ENCODE assay signal across 1 cellular context in the genomic region with DNA sequence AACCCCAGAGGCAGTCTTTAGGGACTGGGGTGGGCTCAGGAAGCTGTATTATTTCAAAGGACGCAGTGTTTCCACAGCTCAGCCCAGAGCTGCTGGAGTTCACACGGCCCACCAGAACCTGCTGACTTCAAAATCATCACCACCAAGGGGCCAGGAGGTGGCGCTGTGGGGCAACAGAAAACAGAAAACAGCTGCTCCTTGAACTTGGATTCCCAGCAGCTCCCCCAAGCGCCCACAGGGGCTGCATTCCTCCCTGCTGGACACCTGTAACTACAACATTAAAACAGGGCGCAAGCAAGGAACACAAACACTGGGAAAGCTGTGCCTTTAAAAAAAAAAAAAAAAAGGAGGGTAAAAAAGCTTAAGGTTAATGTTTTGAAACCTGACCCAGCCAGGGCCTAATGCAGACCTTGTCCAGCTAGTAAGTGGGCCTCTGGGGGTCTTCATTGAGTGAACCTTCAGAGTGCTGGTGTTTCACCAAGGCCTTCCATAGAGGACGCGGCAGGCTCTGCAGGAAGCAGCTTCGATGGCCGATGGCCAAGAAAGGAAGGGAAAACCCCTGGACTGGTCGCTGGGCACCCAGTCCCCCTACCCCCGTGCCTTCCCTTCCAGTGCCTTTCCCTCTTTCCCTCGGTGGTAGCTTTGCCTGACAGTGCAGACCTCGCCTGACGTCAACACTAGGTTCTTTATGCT.
TF ChIP-seq lines count a peak whose summit lies in the region.

No MANE protein-coding gene starts in this region.

TF ChIP-seq in HepG2, 621 proteins besides CTCF, POLR2A, EP300 and RAD21 (continued from another document):
- TF ChIP-seq ZNF543 (CRISPR knock-in tag; IDR thresholded peaks at IDR 0.05) (0 out of 2 replicates have a peak, but pooled peaks have one; percentile 48), ZNF740 (CRISPR knock-in tag; IDR thresholded peaks at IDR 0.05) (0 out of 2 replicates have a peak, but pooled peaks have one; percentile 49), PPARG (CRISPR knock-in tag; conservative IDR thresholded peaks at IDR 0.05) (peak; percentile 44; the same call in 1 of the 2 replicates), XRCC5 (optimal IDR thresholded peaks at IDR 0.05; ENCODE audit: low read length) (peak; percentile 95), MAFF (IDR thresholded peaks at IDR 0.05; ENCODE audit: low read depth, low read length) (0 out of 2 replicates have a peak, but pooled peaks have one; percentile 13), ZNF225 (CRISPR knock-in tag; IDR thresholded peaks at IDR 0.05) (no peak), SP5 (CRISPR knock-in tag; IDR thresholded peaks at IDR 0.05; ENCODE audit: borderline replicate concordance, low read depth) (0 out of 2 replicates have a peak, but pooled peaks have one; percentile 17), ZNF318 (CRISPR knock-in tag; IDR thresholded peaks at IDR 0.05) (no peak), KLF13 (CRISPR knock-in tag; IDR thresholded peaks at IDR 0.05) (no peak), ZNF670 (CRISPR knock-in tag; IDR thresholded peaks at IDR 0.05; ENCODE audit: borderline replicate concordance) (0 out of 2 replicates have a peak, but pooled peaks have one; percentile 56), BCL6 (CRISPR knock-in tag; IDR thresholded peaks at IDR 0.05) (peak; percentile 53), ZNF891 (CRISPR knock-in tag; IDR thresholded peaks at IDR 0.05) (peak; percentile 44; the same call in 1 of the 2 replicates), ZNF614 (CRISPR knock-in tag; IDR thresholded peaks at IDR 0.05; ENCODE audit: borderline replicate concordance) (peak; percentile 70; the same call in 1 of the 2 replicates), GATAD2A (CRISPR knock-in tag; IDR thresholded peaks at IDR 0.05) (peak; percentile 61), ZBTB3 (CRISPR knock-in tag; IDR thresholded peaks at IDR 0.05; ENCODE audit: borderline replicate concordance, low read depth) (peak; percentile 18; the same call in 1 of the 2 replicates), MED1 (CRISPR knock-in tag; IDR thresholded peaks at IDR 0.05) (peak; percentile 71), TGIF2 (CRISPR knock-in tag; IDR thresholded peaks at IDR 0.05) (0 out of 2 replicates have a peak, but pooled peaks have one; percentile 26), FUBP1 (CRISPR knock-in tag; IDR thresholded peaks at IDR 0.05; ENCODE audit: borderline replicate concordance) (no peak), ZMYM4 (CRISPR knock-in tag; IDR thresholded peaks at IDR 0.05) (peak; percentile 34; the same call in 1 of the 2 replicates)
- TF ChIP-seq, protein P1, sequence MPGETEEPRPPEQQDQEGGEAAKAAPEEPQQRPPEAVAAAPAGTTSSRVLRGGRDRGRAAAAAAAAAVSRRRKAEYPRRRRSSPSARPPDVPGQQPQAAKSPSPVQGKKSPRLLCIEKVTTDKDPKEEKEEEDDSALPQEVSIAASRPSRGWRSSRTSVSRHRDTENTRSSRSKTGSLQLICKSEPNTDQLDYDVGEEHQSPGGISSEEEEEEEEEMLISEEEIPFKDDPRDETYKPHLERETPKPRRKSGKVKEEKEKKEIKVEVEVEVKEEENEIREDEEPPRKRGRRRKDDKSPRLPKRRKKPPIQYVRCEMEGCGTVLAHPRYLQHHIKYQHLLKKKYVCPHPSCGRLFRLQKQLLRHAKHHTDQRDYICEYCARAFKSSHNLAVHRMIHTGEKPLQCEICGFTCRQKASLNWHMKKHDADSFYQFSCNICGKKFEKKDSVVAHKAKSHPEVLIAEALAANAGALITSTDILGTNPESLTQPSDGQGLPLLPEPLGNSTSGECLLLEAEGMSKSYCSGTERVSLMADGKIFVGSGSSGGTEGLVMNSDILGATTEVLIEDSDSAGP (CRISPR knock-in tag; IDR thresholded peaks at IDR 0.05; ENCODE audit: borderline replicate concordance), result 0 out of 2 replicates have a peak, but pooled peaks have one; percentile 28
- TF ChIP-seq, protein P2, sequence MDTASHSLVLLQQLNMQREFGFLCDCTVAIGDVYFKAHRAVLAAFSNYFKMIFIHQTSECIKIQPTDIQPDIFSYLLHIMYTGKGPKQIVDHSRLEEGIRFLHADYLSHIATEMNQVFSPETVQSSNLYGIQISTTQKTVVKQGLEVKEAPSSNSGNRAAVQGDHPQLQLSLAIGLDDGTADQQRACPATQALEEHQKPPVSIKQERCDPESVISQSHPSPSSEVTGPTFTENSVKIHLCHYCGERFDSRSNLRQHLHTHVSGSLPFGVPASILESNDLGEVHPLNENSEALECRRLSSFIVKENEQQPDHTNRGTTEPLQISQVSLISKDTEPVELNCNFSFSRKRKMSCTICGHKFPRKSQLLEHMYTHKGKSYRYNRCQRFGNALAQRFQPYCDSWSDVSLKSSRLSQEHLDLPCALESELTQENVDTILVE (CRISPR knock-in tag; IDR thresholded peaks at IDR 0.05), result peak; percentile 74; the same call in 1 of the 2 replicates
- TF ChIP-seq, protein P3, sequence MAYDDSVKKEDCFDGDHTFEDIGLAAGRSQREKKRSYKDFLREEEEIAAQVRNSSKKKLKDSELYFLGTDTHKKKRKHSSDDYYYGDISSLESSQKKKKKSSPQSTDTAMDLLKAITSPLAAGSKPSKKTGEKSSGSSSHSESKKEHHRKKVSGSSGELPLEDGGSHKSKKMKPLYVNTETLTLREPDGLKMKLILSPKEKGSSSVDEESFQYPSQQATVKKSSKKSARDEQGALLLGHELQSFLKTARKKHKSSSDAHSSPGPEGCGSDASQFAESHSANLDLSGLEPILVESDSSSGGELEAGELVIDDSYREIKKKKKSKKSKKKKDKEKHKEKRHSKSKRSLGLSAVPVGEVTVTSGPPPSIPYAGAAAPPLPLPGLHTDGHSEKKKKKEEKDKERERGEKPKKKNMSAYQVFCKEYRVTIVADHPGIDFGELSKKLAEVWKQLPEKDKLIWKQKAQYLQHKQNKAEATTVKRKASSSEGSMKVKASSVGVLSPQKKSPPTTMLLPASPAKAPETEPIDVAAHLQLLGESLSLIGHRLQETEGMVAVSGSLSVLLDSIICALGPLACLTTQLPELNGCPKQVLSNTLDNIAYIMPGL (CRISPR knock-in tag; IDR thresholded peaks at IDR 0.05; ENCODE audit: borderline replicate concordance in 1 of 2, low read depth in 1 of 2), result peak; percentile 73 to 88; a peak in 3 of 4 replicates
- TF ChIP-seq, protein P4, sequence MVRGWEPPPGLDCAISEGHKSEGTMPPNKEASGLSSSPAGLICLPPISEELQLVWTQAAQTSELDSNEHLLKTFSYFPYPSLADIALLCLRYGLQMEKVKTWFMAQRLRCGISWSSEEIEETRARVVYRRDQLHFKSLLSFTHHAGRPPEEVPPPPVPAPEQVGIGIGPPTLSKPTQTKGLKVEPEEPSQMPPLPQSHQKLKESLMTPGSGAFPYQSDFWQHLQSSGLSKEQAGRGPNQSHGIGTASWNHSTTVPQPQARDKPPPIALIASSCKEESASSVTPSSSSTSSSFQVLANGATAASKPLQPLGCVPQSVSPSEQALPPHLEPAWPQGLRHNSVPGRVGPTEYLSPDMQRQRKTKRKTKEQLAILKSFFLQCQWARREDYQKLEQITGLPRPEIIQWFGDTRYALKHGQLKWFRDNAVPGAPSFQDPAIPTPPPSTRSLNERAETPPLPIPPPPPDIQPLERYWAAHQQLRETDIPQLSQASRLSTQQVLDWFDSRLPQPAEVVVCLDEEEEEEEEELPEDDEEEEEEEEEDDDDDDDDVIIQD (CRISPR knock-in tag; IDR thresholded peaks at IDR 0.05; ENCODE audit: low read depth), result 0 out of 2 replicates have a peak, but pooled peaks have one; percentile 35
